Comparison of ENCODE assay signal across 17 cellular contexts in the genomic region with DNA sequence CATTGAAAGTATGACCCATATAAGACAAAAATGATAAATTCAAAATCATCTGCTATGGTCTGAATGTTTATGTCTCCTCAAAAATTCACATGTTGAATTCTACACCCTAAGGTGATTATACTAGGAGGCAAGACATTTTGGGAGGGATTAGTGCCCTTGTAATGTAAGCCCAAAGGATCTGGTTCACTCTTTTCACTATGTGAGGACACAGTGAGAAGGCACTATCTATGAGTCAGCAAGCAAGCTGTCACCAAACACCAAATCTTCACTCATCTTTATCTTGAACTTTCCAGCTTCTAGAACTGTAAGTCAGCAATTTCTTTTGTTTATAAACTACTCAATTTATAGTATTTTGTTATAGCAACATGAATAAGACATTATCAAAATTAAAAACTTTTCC.
"Had no signal": no experiment of that assay in that cellular context is flagged by ENCODE, and none has a peak within 500 bp of the region (broad histone marks: within the 10 kb centered on the region; RNA-seq: fewer than 3 reads in every experiment).

No MANE protein-coding gene starts in this region.

- H3K4me3 Mint-ChIP-seq: activated naive CD8-positive, alpha-beta T cell treated with anti-CD3 and anti-CD28 coated beads, Interleukin-2, amount 50 U/mL, for 24 hours; activated T-helper 17 cell treated with anti-CD3 and anti-CD28 coated beads, Interleukin-2, amount 50 U/mL, for 72 hours; naive thymus-derived CD4-positive, alpha-beta T cell; stimulated activated naive B cell treated with anti-CD40 and anti-IgM and Interleukin-4, amounts not matched to agents 10 μg/mL and 1 μg/mL and 100 μg/mL, for 72 hours had no signal

- H3K27me3 ChIP-seq: ascending aorta, colonic mucosa, tibial artery had no signal

- H3K9me3 ChIP-seq: ascending aorta, colonic mucosa, tibial artery had no signal

- ATAC-seq: activated naive CD8-positive, alpha-beta T cell treated with anti-CD3 and anti-CD28 coated beads, Interleukin-2, amount 50 U/mL, for 24 hours; activated T-helper 17 cell treated with anti-CD3 and anti-CD28 coated beads, Interleukin-2, amount 50 U/mL, for 72 hours; left lobe of liver; naive thymus-derived CD4-positive, alpha-beta T cell; stimulated activated naive B cell treated with anti-CD40 and anti-IgM and Interleukin-4, amounts not matched to agents 10 μg/mL and 1 μg/mL and 100 μg/mL, for 72 hours had no signal

- H3K4me3 ChIP-seq: ascending aorta, colonic mucosa, tibial artery had no signal

- H3K4me1 ChIP-seq: ascending aorta, colonic mucosa, parathyroid adenoma, tibial artery had no signal

- H3K27ac ChIP-seq: ascending aorta, colonic mucosa, parathyroid adenoma, tibial artery, VCaP had no signal

- H3K9me3 Mint-ChIP-seq: activated naive CD8-positive, alpha-beta T cell treated with anti-CD3 and anti-CD28 coated beads, Interleukin-2, amount 50 U/mL, for 24 hours; activated T-helper 17 cell treated with anti-CD3 and anti-CD28 coated beads, Interleukin-2, amount 50 U/mL, for 72 hours; naive thymus-derived CD4-positive, alpha-beta T cell had no signal

- H3K27me3 Mint-ChIP-seq: activated naive CD8-positive, alpha-beta T cell treated with anti-CD3 and anti-CD28 coated beads, Interleukin-2, amount 50 U/mL, for 24 hours; activated T-helper 17 cell treated with anti-CD3 and anti-CD28 coated beads, Interleukin-2, amount 50 U/mL, for 72 hours; naive thymus-derived CD4-positive, alpha-beta T cell; stimulated activated naive B cell treated with anti-CD40 and anti-IgM and Interleukin-4, amounts not matched to agents 10 μg/mL and 1 μg/mL and 100 μg/mL, for 72 hours had no signal

- H3K36me3 Mint-ChIP-seq: naive thymus-derived CD4-positive, alpha-beta T cell had no signal

- H3K36me3 ChIP-seq: ascending aorta, colonic mucosa, tibial artery had no signal

- H3K4me1 Mint-ChIP-seq: activated T-helper 17 cell treated with anti-CD3 and anti-CD28 coated beads, Interleukin-2, amount 50 U/mL, for 72 hours had no signal

- H3K27ac Mint-ChIP-seq: activated naive CD8-positive, alpha-beta T cell treated with anti-CD3 and anti-CD28 coated beads, Interleukin-2, amount 50 U/mL, for 24 hours; activated T-helper 17 cell treated with anti-CD3 and anti-CD28 coated beads, Interleukin-2, amount 50 U/mL, for 72 hours; naive thymus-derived CD4-positive, alpha-beta T cell; stimulated activated naive B cell treated with anti-CD40 and anti-IgM and Interleukin-4, amounts not matched to agents 10 μg/mL and 1 μg/mL and 100 μg/mL, for 72 hours had no signal

- DNase-seq: activated CD4-positive, alpha-beta T cell treated with anti-CD3 and anti-CD28 coated beads for 1 hour; activated CD4-positive, alpha-beta T cell treated with anti-CD3 and anti-CD28 coated beads, Interleukin-2, amount 50 U/mL, for 4 hours; activated naive CD4-positive, alpha-beta T cell treated with Interleukin-2 at 50 U/mL for 16 hours; activated naive CD8-positive, alpha-beta T cell treated with anti-CD3 and anti-CD28 coated beads, Interleukin-2, amount 50 U/mL, for 24 hours; caudate nucleus; colonic mucosa; islet precursor cell; naive thymus-derived CD4-positive, alpha-beta T cell; stimulated activated CD4-positive, alpha-beta T cell treated with anti-CD3 and anti-CD28 coated beads, Interleukin-4, amount 100 ng/mL, for 1 hour; stimulated activated naive B cell treated with anti-CD40 and anti-IgM and Interleukin-4, amounts not matched to agents 10 μg/mL and 1 μg/mL and 100 μg/mL, for 72 hours; T-helper 1 cell; tibial artery had no signal
